ENCODE assay signal across 13 cellular contexts in genomic region chr17:83193336-83194188, GRCh38.
DNase-seq lines count a peak whose midpoint lies in the region; ATAC-seq, FAIRE-seq and TF ChIP-seq lines count a peak whose summit lies in the region.
"Had no signal": no experiment of that assay in that cellular context is flagged by ENCODE, and none has a peak within 500 bp of the region (broad histone marks: within the 10 kb centered on the region; RNA-seq: fewer than 3 reads in every experiment).

No MANE protein-coding gene starts in this region.

- FAIRE-seq in kidney (lab: Jason Lieb, UNC): no peak
- FAIRE-seq: A204.1 had no signal

- POLR2A ChIA-PET in activated B cell treated with CpG ODN at 0.5 μM for 24 hours (lab: Charles Lee): no interaction called here

- no peaks in the 10 kb centered on the region for H3K9me3 Mint-ChIP-seq in T-helper 1 cell treated with Interleukin-12 subunit alpha and Interleukin-12 subunit beta and Interleukin-4 antibody, amounts not matched to agents 30 μg/mL and 1 μg/mL, for 36 hours
- no peaks in the 10 kb centered on the region for H3K9me3 Mint-ChIP-seq in activated B cell treated with CpG ODN at 0.5 μM for 24 hours

- H3K27ac Mint-ChIP-seq in T-helper 1 cell treated with Interleukin-12 subunit alpha and Interleukin-12 subunit beta and Interleukin-4 antibody, amounts not matched to agents 30 μg/mL and 1 μg/mL, for 36 hours: peak overlapping the region; percentile 67
- no peak overlapping the region for H3K27ac Mint-ChIP-seq in activated B cell treated with CpG ODN at 0.5 μM for 24 hours
- H3K27ac Mint-ChIP-seq: HFFc6 had no signal

- no peaks in the 10 kb centered on the region for H3K9me3 ChIP-seq in kidney (ENCODE audit: control insufficient read depth in 1 of 2, low read length in 2 of 2)

- TF ChIP-seq CTCF in activated B cell treated with CpG ODN at 0.5 μM for 24 hours (IDR thresholded peaks at IDR 0.05) (no peak), kidney (IDR thresholded peaks at IDR 0.05; ENCODE audit: borderline replicate concordance, extremely low read depth, insufficient read depth) (no peak)

- H3K36me3 ChIP-seq in kidney (ENCODE audit: control insufficient read depth in 1 of 2, insufficient read depth in 2 of 2, low read length in 2 of 2): no peaks in the 10 kb centered on the region
- H3K36me3 ChIP-seq: SJSA1 had no signal

- intact Hi-C loops in activated B cell treated with CpG ODN at 0.5 μM for 24 hours (cut with micrococcal nuclease): no loop called here
- intact Hi-C loops in kidney (cut with DNase I): no loop called here

- no peaks in the 10 kb centered on the region for H3K27me3 Mint-ChIP-seq in T-helper 1 cell treated with Interleukin-12 subunit alpha and Interleukin-12 subunit beta and Interleukin-4 antibody, amounts not matched to agents 30 μg/mL and 1 μg/mL, for 36 hours (ENCODE audit: low read depth)
- H3K27me3 Mint-ChIP-seq in activated B cell treated with CpG ODN at 0.5 μM for 24 hours: no peaks in the 10 kb centered on the region

- CTCF ChIA-PET in activated B cell treated with CpG ODN at 0.5 μM for 24 hours (lab: Charles Lee): interaction anchor here (1.0 kb wide), 1 partner anchor 412 kb away, joined by 3 read pairs; no protein-coding TSS in a partner anchor

- peaks cover 15% of the 10 kb centered on the region for H3K4me1 Mint-ChIP-seq in T-helper 1 cell treated with Interleukin-12 subunit alpha and Interleukin-12 subunit beta and Interleukin-4 antibody, amounts not matched to agents 30 μg/mL and 1 μg/mL, for 36 hours (ENCODE audit: low read depth)
- peaks cover 8% of the 10 kb centered on the region for H3K4me1 Mint-ChIP-seq in activated B cell treated with CpG ODN at 0.5 μM for 24 hours

- H3K27ac ChIP-seq in kidney (ENCODE audit: low read depth in 2 of 2, low read length in 2 of 2): no peak overlapping the region

- H3K4me1 ChIP-seq in kidney (ENCODE audit: control insufficient read depth in 1 of 2, insufficient read depth in 1 of 2, low read depth in 1 of 2, low read length in 2 of 2): peaks cover 0 to 4% of the 10 kb centered on the region in 2 donors

- no peaks in the 10 kb centered on the region for H3K36me3 Mint-ChIP-seq in T-helper 1 cell treated with Interleukin-12 subunit alpha and Interleukin-12 subunit beta and Interleukin-4 antibody, amounts not matched to agents 30 μg/mL and 1 μg/mL, for 36 hours (ENCODE audit: low read depth)
- H3K36me3 Mint-ChIP-seq in activated B cell treated with CpG ODN at 0.5 μM for 24 hours (ENCODE audit: low read depth): no peaks in the 10 kb centered on the region

- DNase-seq in T-helper 1 cell (no peak), activated B cell treated with CpG ODN at 0.5 μM for 24 hours (no peak), kidney (peak; percentile 81), globus pallidus (ENCODE audit: low spot score) (no peak), DMS 273 (lab: John Stamatoyannopoulos, UW; ENCODE audit: unreplicated experiment) (no peak)
- DNase-seq in stimulated activated naive CD8-positive, alpha-beta T cell treated with anti-CD3 and anti-CD28 coated beads, Interleukin-15, Interleukin-2, amounts not matched to agents 100 U/mL and 50 U/mL, for 24 hours: no peak
- DNase-seq: amniotic stem cell, HFFc6, substantia nigra had no signal

- H3K9ac ChIP-seq in kidney (ENCODE audit: low read length in 2 of 2): no peak overlapping the region

- H3K4me3 ChIP-seq in kidney (ENCODE audit: low read length in 2 of 2): no peak overlapping the region
- H3K4me3 ChIP-seq: SJSA1 had no signal

- H3K4me3 Mint-ChIP-seq in T-helper 1 cell treated with Interleukin-12 subunit alpha and Interleukin-12 subunit beta and Interleukin-4 antibody, amounts not matched to agents 30 μg/mL and 1 μg/mL, for 36 hours: peak overlapping the region; percentile 40
- peak overlapping the region; percentile 8 for H3K4me3 Mint-ChIP-seq in activated B cell treated with CpG ODN at 0.5 μM for 24 hours
- H3K4me3 Mint-ChIP-seq: HFFc6 had no signal

- peak; percentile 37 for ATAC-seq in activated B cell treated with CpG ODN at 0.5 μM for 24 hours (ENCODE audit: low read depth)
- ATAC-seq in stimulated activated naive CD8-positive, alpha-beta T cell treated with anti-CD3 and anti-CD28 coated beads, Interleukin-15, Interleukin-2, amounts not matched to agents 100 U/mL and 50 U/mL, for 24 hours: peak; percentile 5
- no peak for ATAC-seq in HG03354 (IDR thresholded peaks at IDR 0.05; ENCODE audit: poor library complexity, severe bottlenecking, unreplicated experiment)
